ENCODE assay signal across 10 cellular contexts in the genomic region with DNA sequence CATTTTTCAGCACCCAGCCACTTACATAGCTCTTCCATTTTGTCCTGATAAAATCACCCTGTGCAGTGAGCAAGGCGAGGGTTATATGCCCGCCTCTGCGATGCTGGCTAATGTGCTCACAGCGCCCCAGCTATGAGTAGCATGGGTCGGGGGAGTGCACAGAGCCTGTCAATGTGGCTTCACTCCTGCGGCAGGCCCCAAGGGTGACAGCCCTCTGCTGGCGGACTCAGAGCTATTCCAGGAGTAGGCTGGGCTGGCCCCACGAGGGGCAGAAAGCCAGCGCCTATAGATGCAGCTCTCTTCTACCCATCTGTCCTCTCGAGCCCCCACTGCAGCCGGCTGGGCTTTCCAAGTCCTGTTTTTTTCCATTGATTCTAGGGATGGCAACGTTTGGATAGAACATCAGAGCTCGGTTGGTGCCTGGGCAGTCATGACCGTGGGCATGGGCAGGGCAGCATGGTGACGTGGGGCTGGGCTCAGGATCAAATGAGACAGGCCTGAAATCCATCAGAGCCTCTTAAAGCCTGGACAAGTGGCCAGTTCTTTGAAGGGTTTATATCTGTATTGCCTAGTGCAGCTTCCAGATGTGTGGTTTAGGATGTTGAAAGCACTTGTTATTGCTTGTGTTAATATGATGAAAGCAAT.
DNase-seq lines count a peak whose midpoint lies in the region; ATAC-seq and TF ChIP-seq lines count a peak whose summit lies in the region.
"Had no signal": no experiment of that assay in that cellular context is flagged by ENCODE, and none has a peak within 500 bp of the region (broad histone marks: within the 10 kb centered on the region; RNA-seq: fewer than 3 reads in every experiment).

No MANE protein-coding gene starts in this region.

- no TSS peak for BruUV-seq in Panc1 (replicated peaks; lab: Mats Ljungman, UMichigan)

- TF ChIP-seq EP300 in gastroesophageal sphincter (IDR thresholded peaks at IDR 0.05): no peak

- TF ChIP-seq POLR2A in gastroesophageal sphincter (IDR thresholded peaks at IDR 0.05): no peak

- H3K27me3 ChIP-seq in Panc1 (ENCODE audit: control insufficient read depth, insufficient read depth, low read length) (no peaks in the 10 kb centered on the region), gastroesophageal sphincter (no peaks in the 10 kb centered on the region)

- DNase-seq in Panc1 (ENCODE audit: low read depth, low spot score) (no peak), retina (peak; percentile 63), NCI-H1417 (lab: John Stamatoyannopoulos, UW) (no peak), NCI-H2196 (lab: John Stamatoyannopoulos, UW; ENCODE audit: unreplicated experiment) (no peak)
- no peak for DNase-seq in stimulated activated naive CD4-positive, alpha-beta T cell (lab: John Stamatoyannopoulos, UW)
- DNase-seq: GF-D8 had no signal

- TF ChIP-seq CTCF in GM12872 (IDR thresholded peaks at IDR 0.05; ENCODE audit: insufficient read depth, low read depth, low read length) (0 out of 3 replicates have a peak, but pooled peaks have one; percentile 1), Panc1 (IDR thresholded peaks at IDR 0.05) (no peak), gastroesophageal sphincter (IDR thresholded peaks at IDR 0.05) (peak in 1 of 4 experiments; percentile 42)

- H3K27ac ChIP-seq in Panc1 (ENCODE audit: low read length) (no peak overlapping the region), gastroesophageal sphincter (peak overlapping the region; percentile 85 to 90 (median 88))

- intact Hi-C loops in Panc1 (cut with micrococcal nuclease; ENCODE audit: unreplicated experiment): no loop called here

- H3K4me1 ChIP-seq in Panc1 (ENCODE audit: control insufficient read depth, insufficient read depth, low read length) (no peaks in the 10 kb centered on the region), gastroesophageal sphincter (peaks cover 8 to 47% (median 21%) of the 10 kb centered on the region in 3 donors)
- H3K4me1 ChIP-seq: HAP-1 had no signal

- no peaks in the 10 kb centered on the region for H3K36me3 ChIP-seq in Panc1 (ENCODE audit: control insufficient read depth, insufficient read depth, low read length)
- H3K36me3 ChIP-seq in gastroesophageal sphincter: no peaks in the 10 kb centered on the region
- H3K36me3 ChIP-seq: HAP-1 had no signal

- H3K9me3 ChIP-seq in Panc1 (ENCODE audit: control insufficient read depth, insufficient read depth, low read depth, low read length) (no peaks in the 10 kb centered on the region; the same call in 1 of the 2 replicates), gastroesophageal sphincter (no peaks in the 10 kb centered on the region)

- in situ Hi-C loops in Panc1 (cut with HindIII; ENCODE audit: low pct_unique_long_range_greater_than_20kb, low sequenced_read_pairs): no loop called here

- POLR2A ChIA-PET in Panc1 (lab: Charles Lee): no interaction called here

- H3K4me3 ChIP-seq in Panc1 (ENCODE audit: low read depth in 2 of 2, low read length in 2 of 2) (no peak overlapping the region), gastroesophageal sphincter (no peak overlapping the region)
- H3K4me3 ChIP-seq: HAP-1 had no signal

- 14 to 31% methylated on average over 1 to 2 of the region's 15 CpGs for whole genome bisulfite sequencing in gastroesophageal sphincter (ENCODE audit: low coverage in 1 of 2), 2 donors

- CTCF ChIA-PET in Panc1 (lab: Charles Lee): interaction anchor here (1.0 kb wide), 1 partner anchor 96 kb away, joined by 3 read pairs; no protein-coding TSS in a partner anchor

- ATAC-seq in Panc1: 0 out of 2 replicates have a peak, but pooled peaks have one; percentile 42
- ATAC-seq in gastroesophageal sphincter: peak; percentile 59
- ATAC-seq in HG03045 (IDR thresholded peaks at IDR 0.05; ENCODE audit: unreplicated experiment): no peak
